Comparison of ENCODE assay signal across 29 cellular contexts in genomic region chr5:644509-644908, GRCh38. TPM values are rescaled to one million over a fixed set of nuclear protein-coding genes. Genes with fewer than 3 reads are reported as not detected.
DNase-seq lines count a peak whose midpoint lies in the region; ATAC-seq and TF ChIP-seq lines count a peak whose summit lies in the region.
"Had no signal": no experiment of that assay in that cellular context is flagged by ENCODE, and none has a peak within 500 bp of the region (broad histone marks: within the 10 kb centered on the region; RNA-seq: fewer than 3 reads in every experiment).

No MANE protein-coding gene starts in this region.

- H3K4me3 Mint-ChIP-seq in WTC11 (no peak overlapping the region), type B pancreatic cell (no peak overlapping the region)
- no peak overlapping the region for H3K4me3 Mint-ChIP-seq in CD8-positive, alpha-beta memory T cell
- H3K4me3 Mint-ChIP-seq: activated CD8-positive, alpha-beta T cell treated with anti-CD3 and anti-CD28 coated beads for 36 hours; CD8-positive, alpha-beta T cell; endodermal cell; GM23338; HFFc6; naive thymus-derived CD8-positive, alpha-beta T cell had no signal

- 90% methylated on average over 13 of the region's 13 CpGs for WGBS in mesenchymal stem cell

- H3K36me3 ChIP-seq in mesenchymal stem cell (ENCODE audit: control insufficient read depth in 1 of 2, insufficient read depth in 2 of 2, low read depth in 1 of 2, low read length in 2 of 2): peaks cover 19 to 72% of the 10 kb centered on the region in 2 experiments
- H3K36me3 ChIP-seq in CD8-positive, alpha-beta memory T cell (ENCODE audit: insufficient read depth, low read length): peaks cover 13% of the 10 kb centered on the region
- H3K36me3 ChIP-seq: uterus had no signal

- H3K27ac Mint-ChIP-seq in WTC11 (peak overlapping the region; percentile 79; the same call in 1 of the 2 replicates), type B pancreatic cell (peak overlapping the region; percentile 19)
- H3K27ac Mint-ChIP-seq in CD8-positive, alpha-beta memory T cell: peak overlapping the region in 1 of 8 donors; percentile 46
- H3K27ac Mint-ChIP-seq: activated CD8-positive, alpha-beta T cell treated with anti-CD3 and anti-CD28 coated beads for 36 hours; CD8-positive, alpha-beta T cell; endodermal cell; GM23338; HFFc6; naive thymus-derived CD8-positive, alpha-beta T cell; stimulated activated naive B cell treated with anti-CD40 and anti-IgM and Interleukin-4, amounts not matched to agents 10 μg/mL and 1 μg/mL and 100 μg/mL, for 72 hours had no signal

- H3K4me3 ChIP-seq in mesenchymal stem cell (ENCODE audit: insufficient read depth in 1 of 2, low read depth in 1 of 2, low read length in 2 of 2): no peak overlapping the region
- H3K4me3 ChIP-seq in CD8-positive, alpha-beta memory T cell (ENCODE audit: low read length): no peak overlapping the region
- H3K4me3 ChIP-seq: esophagus squamous epithelium, GM23338, SK-N-MC, suprapubic skin, uterus had no signal

- no peak for TF ChIP-seq CTCF in WTC11 (IDR thresholded peaks at IDR 0.05)
- no peak for TF ChIP-seq CTCF in type B pancreatic cell (conservative IDR thresholded peaks at IDR 0.05)

- H3K36me3 Mint-ChIP-seq in WTC11: peaks cover 35% of the 10 kb centered on the region
- peaks cover 10% of the 10 kb centered on the region for H3K36me3 Mint-ChIP-seq in type B pancreatic cell
- peaks cover 2 to 53% (median 9%) of the 10 kb centered on the region in 3 donors for H3K36me3 Mint-ChIP-seq in CD8-positive, alpha-beta memory T cell

- no peaks in the 10 kb centered on the region for H3K9me3 ChIP-seq in mesenchymal stem cell (ENCODE audit: control insufficient read depth, low read length)
- H3K9me3 ChIP-seq in CD8-positive, alpha-beta memory T cell (ENCODE audit: low read length): no peaks in the 10 kb centered on the region
- H3K9me3 ChIP-seq: esophagus squamous epithelium, suprapubic skin, uterus had no signal

- H2BK5ac ChIP-seq in mesenchymal stem cell (ENCODE audit: low read depth, low read length, poor library complexity, severe bottlenecking): no peak overlapping the region

- H3K9ac ChIP-seq in mesenchymal stem cell (ENCODE audit: low read length): no peak overlapping the region

- H3K27me3 ChIP-seq in mesenchymal stem cell (ENCODE audit: control insufficient read depth in 1 of 2, insufficient read depth in 1 of 2, low read length in 2 of 2): no peaks in the 10 kb centered on the region
- H3K27me3 ChIP-seq in CD8-positive, alpha-beta memory T cell (ENCODE audit: insufficient read depth, low read length, poor library complexity, severe bottlenecking): no peaks in the 10 kb centered on the region
- H3K27me3 ChIP-seq: esophagus squamous epithelium, suprapubic skin, uterus had no signal

- H3K23ac ChIP-seq in mesenchymal stem cell (ENCODE audit: low read length in 2 of 2): no peak overlapping the region

- H2AK5ac ChIP-seq in mesenchymal stem cell (ENCODE audit: low read length, severe bottlenecking): no peak overlapping the region

- H3K4me1 ChIP-seq in mesenchymal stem cell (ENCODE audit: control insufficient read depth, insufficient read depth, low read depth, low read length): no peaks in the 10 kb centered on the region
- no peaks in the 10 kb centered on the region for H3K4me1 ChIP-seq in CD8-positive, alpha-beta memory T cell (ENCODE audit: insufficient read depth, low read length)
- H3K4me1 ChIP-seq: esophagus squamous epithelium, suprapubic skin, uterus had no signal

- no peak overlapping the region for H3K27ac ChIP-seq in mesenchymal stem cell (ENCODE audit: low read length, poor library complexity, severe bottlenecking)
- no peak overlapping the region for H3K27ac ChIP-seq in CD8-positive, alpha-beta memory T cell (ENCODE audit: low read depth, low read length)
- H3K27ac ChIP-seq: esophagus squamous epithelium, SK-N-MC, suprapubic skin, uterus had no signal

- no peak overlapping the region for H4K8ac ChIP-seq in mesenchymal stem cell (ENCODE audit: low read length)

- H3K79me1 ChIP-seq in mesenchymal stem cell (replicated peaks; ENCODE audit: low read length, poor library complexity, severe bottlenecking): peaks cover 19% of the 10 kb centered on the region

- H3K14ac ChIP-seq in mesenchymal stem cell (ENCODE audit: low read length in 2 of 2): no peak overlapping the region

- intact Hi-C loops in sciatic nerve (cut with DNase I): no loop called here

- no peaks in the 10 kb centered on the region for H3K4me1 Mint-ChIP-seq in WTC11
- peaks cover 4% of the 10 kb centered on the region for H3K4me1 Mint-ChIP-seq in type B pancreatic cell (ENCODE audit: unreplicated experiment)
- H3K4me1 Mint-ChIP-seq in CD8-positive, alpha-beta memory T cell: no peaks in the 10 kb centered on the region
- H3K4me1 Mint-ChIP-seq: endodermal cell, GM23338 had no signal

- H2BK12ac ChIP-seq in mesenchymal stem cell (ENCODE audit: low read length in 2 of 2): no peak overlapping the region

- ATAC-seq in HG02870 (IDR thresholded peaks at IDR 0.05; ENCODE audit: unreplicated experiment) (peak; percentile 3), WTC11 (no peak), GM18873 (IDR thresholded peaks at IDR 0.05; ENCODE audit: low FRiP score, unreplicated experiment) (no peak), sciatic nerve (no peak)
- ATAC-seq: activated CD8-positive, alpha-beta T cell treated with anti-CD3 and anti-CD28 coated beads for 36 hours; CD8-positive, alpha-beta T cell; naive thymus-derived CD8-positive, alpha-beta T cell had no signal

- CTCF ChIA-PET in WTC11 (lab: Charles Lee): no interaction called here
- CTCF ChIA-PET in CD8-positive, alpha-beta memory T cell (lab: Charles Lee): no interaction called here

- H3K4me2 ChIP-seq in mesenchymal stem cell (ENCODE audit: low read length, poor library complexity, severe bottlenecking): no peak overlapping the region
- H3K4me2 ChIP-seq: GM23338 had no signal

- no peaks in the 10 kb centered on the region for H3K27me3 Mint-ChIP-seq in WTC11 (ENCODE audit: low read depth)
- H3K27me3 Mint-ChIP-seq in type B pancreatic cell: no peaks in the 10 kb centered on the region
- no peaks in the 10 kb centered on the region for H3K27me3 Mint-ChIP-seq in CD8-positive, alpha-beta memory T cell
- H3K27me3 Mint-ChIP-seq: activated CD8-positive, alpha-beta T cell treated with anti-CD3 and anti-CD28 coated beads for 36 hours; naive thymus-derived CD8-positive, alpha-beta T cell; stimulated activated naive B cell treated with anti-CD40 and anti-IgM and Interleukin-4, amounts not matched to agents 10 μg/mL and 1 μg/mL and 100 μg/mL, for 72 hours had no signal

- no peak overlapping the region for H3K4ac ChIP-seq in mesenchymal stem cell (ENCODE audit: low read depth in 1 of 2, low read length in 2 of 2)

- H2BK15ac ChIP-seq in mesenchymal stem cell (ENCODE audit: low read depth, poor library complexity, severe bottlenecking): no peak overlapping the region

- no peak for DNase-seq in WTC11 (ENCODE audit: low spot score)
- no peak for DNase-seq in mesenchymal stem cell
- DNase-seq in type B pancreatic cell (ENCODE audit: extremely low spot score, unreplicated experiment): no peak
- DNase-seq in CD8-positive, alpha-beta memory T cell: no peak
- DNase-seq in sciatic nerve (ENCODE audit: low spot score): no peak
- DNase-seq: activated CD4-positive, CD25-positive, alpha-beta regulatory T cell treated with anti-CD3 and anti-CD28 coated beads, Interleukin-2, amount 50 U/mL, for 72 hours; activated CD8-positive, alpha-beta T cell treated with anti-CD3 and anti-CD28 coated beads for 36 hours; activated effector memory CD4-positive, alpha-beta T cell treated with Interleukin-2 at 50 U/mL for 16 hours; CD8-positive, alpha-beta T cell; endodermal cell; esophagus squamous epithelium; HFFc6; hypothalamus; IMR-90; naive thymus-derived CD8-positive, alpha-beta T cell; NCI-H1105 treated with DMSO at 0.1 percent for 48 hours; NCI-H2029 treated with DMSO at 0.1 percent for 48 hours; NCI-H226; NCI-H774; OCI-M1; stimulated activated CD4-positive, alpha-beta T cell treated with anti-CD3 and anti-CD28 coated beads, Interleukin-12 subunit alpha, Interleukin-12 subunit beta, amount 100 ng/mL, for 4 hours; stimulated activated CD4-positive, alpha-beta T cell treated with anti-CD3 and anti-CD28 coated beads, Interleukin-4, amount 100 ng/mL, for 24 hours; stimulated activated naive B cell treated with anti-CD40 and anti-IgM and Interleukin-4, amounts not matched to agents 10 μg/mL and 1 μg/mL and 100 μg/mL, for 72 hours; uterus had no signal

- no peak overlapping the region for H3K18ac ChIP-seq in mesenchymal stem cell (ENCODE audit: low read depth in 1 of 2, low read length in 2 of 2)

- POLR2A ChIA-PET in WTC11 (lab: Charles Lee): no interaction called here
- POLR2A ChIA-PET in CD8-positive, alpha-beta memory T cell (lab: Charles Lee): no interaction called here

- H2BK120ac ChIP-seq in mesenchymal stem cell (ENCODE audit: low read depth, low read length): no peak overlapping the region

- no peak overlapping the region for H2AFZ ChIP-seq in mesenchymal stem cell (ENCODE audit: low read depth, low read length)
- H2AFZ ChIP-seq: GM23338 had no signal

- H4K91ac ChIP-seq in mesenchymal stem cell (ENCODE audit: low read length): peak overlapping the region; percentile 47

- H3K9me3 Mint-ChIP-seq in WTC11 (no peaks in the 10 kb centered on the region), type B pancreatic cell (no peaks in the 10 kb centered on the region)
- no peaks in the 10 kb centered on the region for H3K9me3 Mint-ChIP-seq in CD8-positive, alpha-beta memory T cell
- H3K9me3 Mint-ChIP-seq: activated CD8-positive, alpha-beta T cell treated with anti-CD3 and anti-CD28 coated beads for 36 hours; CD8-positive, alpha-beta T cell; endodermal cell; HFFc6; naive thymus-derived CD8-positive, alpha-beta T cell; stimulated activated naive B cell treated with anti-CD40 and anti-IgM and Interleukin-4, amounts not matched to agents 10 μg/mL and 1 μg/mL and 100 μg/mL, for 72 hours had no signal

TF ChIP-seq in WTC11, 78 proteins besides CTCF, POLR2A, EP300 and RAD21 (continues in another document):
- TF ChIP-seq CREM (CRISPR knock-in tag; IDR thresholded peaks at IDR 0.05): no peak

RNA-seq across cellular contexts. Expression of gene CEP72, which starts 32.4 kb away (rescaled TPM):
- total RNA-seq in WTC11 (2021) (26.6 to 29.9 TPM (median 29.2 TPM) in 3 replicates), type B pancreatic cell (ENCODE audit: low replicate concordance) (14.2 and 27.8 TPM in 2 replicates), sciatic nerve (7.5 TPM)
- 0.48 TPM for polyA plus RNA-seq in mesenchymal stem cell (2013, experiment 1 of 2)
- 0.42 TPM for polyA plus RNA-seq in mesenchymal stem cell (2013, experiment 2 of 2)
- total RNA-seq in CD8-positive, alpha-beta memory T cell: 10 to 100 TPM; 20.0 to 21.0 TPM
- polyA plus RNA-seq in CD8-positive, alpha-beta memory T cell: 4.2 TPM

RNA-seq across cellular contexts. Expression of gene TPPP, which starts 48.6 kb away (rescaled TPM):
- total RNA-seq in WTC11 (2021) (1.8 to 2.1 TPM (median 1.8 TPM) in 3 replicates), type B pancreatic cell (ENCODE audit: low replicate concordance) (3.6 and 5.0 TPM in 2 replicates), sciatic nerve (3.4 TPM)
- 1.9 TPM for polyA plus RNA-seq in mesenchymal stem cell (2013, experiment 1 of 2)
- polyA plus RNA-seq in mesenchymal stem cell (2013, experiment 2 of 2): 1.9 TPM
- total RNA-seq in CD8-positive, alpha-beta memory T cell: under 1 TPM; 0.37 to 0.38 TPM
- 0.79 TPM for polyA plus RNA-seq in CD8-positive, alpha-beta memory T cell
